9 cellular contexts compared by ENCODE assay signal in genomic region chr7:102874166-102874829, GRCh38. TPM values are rescaled to one million over a fixed set of nuclear protein-coding genes. Genes with fewer than 3 reads are reported as not detected.
DNase-seq lines count a peak whose midpoint lies in the region; ATAC-seq and TF ChIP-seq lines count a peak whose summit lies in the region.
"Had no signal": no experiment of that assay in that cellular context is flagged by ENCODE, and none has a peak within 500 bp of the region (broad histone marks: within the 10 kb centered on the region; RNA-seq: fewer than 3 reads in every experiment).

No MANE protein-coding gene starts in this region.

- no peak for TF ChIP-seq POLR2A in tibial nerve (IDR thresholded peaks at IDR 0.05)

- H3K4me1 Mint-ChIP-seq in effector memory CD8-positive, alpha-beta T cell (ENCODE audit: low read depth in 2 of 2), result peaks cover 3 to 9% of the 10 kb centered on the region in 2 donors
- H3K4me1 Mint-ChIP-seq in WTC11, result no peaks in the 10 kb centered on the region

- intact Hi-C loops in cardiac septum (cut with DNase I), result no loop called here

- POLR2A ChIA-PET in WTC11 (lab: Charles Lee), result no interaction called here

- peaks cover 0 to 17% (median 0%) of the 10 kb centered on the region in 3 donors for H3K36me3 ChIP-seq in tibial nerve

- TF ChIP-seq CTCF in tibial nerve (IDR thresholded peaks at IDR 0.05), result no peak
- TF ChIP-seq CTCF in WTC11 (IDR thresholded peaks at IDR 0.05), result no peak

- H3K9me3 Mint-ChIP-seq in effector memory CD8-positive, alpha-beta T cell, result no peaks in the 10 kb centered on the region
- H3K9me3 Mint-ChIP-seq in WTC11, result no peaks in the 10 kb centered on the region

- CTCF ChIA-PET in WTC11 (lab: Charles Lee), result interaction anchor here (1.7 kb wide), 1 partner anchor 188 kb away, joined by 4 read pairs; no protein-coding TSS in a partner anchor

- no peaks in the 10 kb centered on the region for H3K9me3 ChIP-seq in tibial nerve

- no peaks in the 10 kb centered on the region for H3K36me3 Mint-ChIP-seq in effector memory CD8-positive, alpha-beta T cell (ENCODE audit: insufficient read depth)
- no peaks in the 10 kb centered on the region for H3K36me3 Mint-ChIP-seq in WTC11

- H3K27me3 ChIP-seq in tibial nerve, result no peaks in the 10 kb centered on the region

- 65 to 73% methylated on average over 5 of the region's 5 CpGs for WGBS in tibial nerve, 2 donors

- no peaks in the 10 kb centered on the region for H3K27me3 Mint-ChIP-seq in effector memory CD8-positive, alpha-beta T cell
- H3K27me3 Mint-ChIP-seq in WTC11 (ENCODE audit: low read depth), result no peaks in the 10 kb centered on the region; the same call in 1 of the 2 replicates

- TF ChIP-seq EP300 in tibial nerve (IDR thresholded peaks at IDR 0.05), result no peak

- H3K4me3 Mint-ChIP-seq in effector memory CD8-positive, alpha-beta T cell, result no peak overlapping the region
- H3K4me3 Mint-ChIP-seq in WTC11, result no peak overlapping the region

- no peak overlapping the region for H3K4me3 ChIP-seq in tibial nerve

- ATAC-seq in GM21825 (IDR thresholded peaks at IDR 0.05; ENCODE audit: unreplicated experiment), result peak; percentile 98
- ATAC-seq in effector memory CD8-positive, alpha-beta T cell (replicated peaks), result peak; percentile 45
- ATAC-seq in WTC11, result no peak

- H3K27ac Mint-ChIP-seq in effector memory CD8-positive, alpha-beta T cell, result peak overlapping the region in 1 of 2 donors; percentile 59
- H3K27ac Mint-ChIP-seq in WTC11, result no peak overlapping the region

- DNase-seq in NK-92 treated with Interleukin-12 subunit alpha and Interleukin-12 subunit beta, amount 100 ng/mL, for 24 hours (lab: John Stamatoyannopoulos, UW), result peak; percentile 6
- DNase-seq in NK-92 (lab: John Stamatoyannopoulos, UW; ENCODE audit: unreplicated experiment) (no peak), M059J (ENCODE audit: low read depth) (peak; percentile 96), tibial nerve (ENCODE audit: low spot score in 2 of 2) (no peak), WTC11 (ENCODE audit: low spot score) (no peak), cardiac septum (ENCODE audit: low spot score) (no peak)
- no peak for DNase-seq in effector memory CD8-positive, alpha-beta T cell

- H3K4me1 ChIP-seq in tibial nerve, result peaks cover 0 to 8% (median 0%) of the 10 kb centered on the region in 4 donors

- peak overlapping the region in 1 of 4 donors; percentile 11 for H3K27ac ChIP-seq in tibial nerve

TF ChIP-seq in WTC11, 78 proteins besides CTCF, POLR2A, EP300 and RAD21 (continues in another document):
- TF ChIP-seq ATF1 (CRISPR knock-in tag; IDR thresholded peaks at IDR 0.05) (no peak), GABPB1 (CRISPR knock-in tag; IDR thresholded peaks at IDR 0.05) (no peak), PRRX2 (CRISPR knock-in tag; IDR thresholded peaks at IDR 0.05) (no peak), AFF4 (CRISPR knock-in tag; IDR thresholded peaks at IDR 0.05; ENCODE audit: borderline replicate concordance) (no peak), IRF1 (CRISPR knock-in tag; IDR thresholded peaks at IDR 0.05) (no peak), ZNF396 (CRISPR knock-in tag; IDR thresholded peaks at IDR 0.05; ENCODE audit: borderline replicate concordance) (no peak), JAZF1 (CRISPR knock-in tag; IDR thresholded peaks at IDR 0.05) (no peak), NR3C1 (CRISPR knock-in tag; conservative IDR thresholded peaks at IDR 0.05; ENCODE audit: low read depth) (no peak), ZBTB21 (CRISPR knock-in tag; IDR thresholded peaks at IDR 0.05; ENCODE audit: borderline replicate concordance) (no peak), HMGA2 (CRISPR knock-in tag; IDR thresholded peaks at IDR 0.05) (no peak), ARID4B (CRISPR knock-in tag; IDR thresholded peaks at IDR 0.05; ENCODE audit: borderline replicate concordance) (no peak), AR (CRISPR knock-in tag; IDR thresholded peaks at IDR 0.05) (no peak), NFYB (CRISPR knock-in tag; conservative IDR thresholded peaks at IDR 0.05; ENCODE audit: low read depth) (no peak)

RNA-seq across cellular contexts. Expression of gene LRRC17, which starts 38.5 kb away (rescaled TPM):
- 84.3 and 108 TPM in 2 replicates for total RNA-seq in M059J (2014; rRNA removed; shearing (Covaris generic))
- total RNA-seq in tibial nerve, result 1 to 10 TPM; 1.7 to 9.0 (median 2.6) TPM
- total RNA-seq in WTC11 (2021), result 1.4 to 1.8 TPM (median 1.6 TPM) in 3 replicates
- total RNA-seq in cardiac septum, result 1.8 TPM
- total RNA-seq: activated CD8-positive, alpha-beta memory T cell treated with anti-CD3 and anti-CD28 coated beads for 36 hours had no signal

Comparison
In these comparisons a context has a peak if more than half of its experiments do, and no peak if none do; other contexts are left out.
1. DNase-seq: peak in NK-92 treated with Interleukin-12 subunit alpha and Interleukin-12 subunit beta, amount 100 ng/mL, for 24 hours (single experiment) and M059J (single experiment); none in NK-92 (single experiment), effector memory CD8-positive, alpha-beta T cell (0 of 3), tibial nerve (0 of 2), WTC11 (single experiment) and cardiac septum (single experiment).